In the genomic region with DNA sequence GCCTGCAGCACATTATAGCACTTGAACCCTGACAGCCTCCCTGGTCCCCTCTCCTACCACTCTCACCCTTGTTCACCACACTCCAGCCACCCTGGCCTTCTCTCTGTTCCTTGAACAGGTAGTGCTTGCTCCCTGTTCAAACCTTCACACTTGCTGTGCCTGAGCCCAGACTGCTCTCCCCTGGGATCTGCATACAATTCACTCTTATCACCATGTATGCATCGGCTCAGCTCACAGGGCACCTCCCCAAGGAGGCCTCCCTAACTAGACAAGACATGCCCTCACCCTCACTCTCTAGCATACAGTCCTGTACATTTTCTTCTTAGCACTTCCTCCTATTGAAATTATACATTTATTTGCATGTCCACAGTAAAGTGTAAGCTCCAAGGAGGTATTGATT, we compare ENCODE assay signal across 19 cellular contexts. TPM values are rescaled to one million over a fixed set of nuclear protein-coding genes. Genes with fewer than 3 reads are reported as not detected.
DNase-seq lines count a peak whose midpoint lies in the region; ATAC-seq and TF ChIP-seq lines count a peak whose summit lies in the region.
"Had no signal": no experiment of that assay in that cellular context is flagged by ENCODE, and none has a peak within 500 bp of the region (broad histone marks: within the 10 kb centered on the region; RNA-seq: fewer than 3 reads in every experiment).

No MANE protein-coding gene starts in this region.

- POLR2A ChIA-PET in HEK293T (lab: Yijun Ruan, JAX): no interaction called here

- H3K9ac ChIP-seq in BLaER1: no peak overlapping the region

- H3K4me1 ChIP-seq in BLaER1 (peaks cover 16% of the 10 kb centered on the region), esophagus squamous epithelium (peaks cover 0 to 26% (median 3%) of the 10 kb centered on the region in 3 donors), lower lobe of right lung (no peaks in the 10 kb centered on the region), SJCRH30 (no peaks in the 10 kb centered on the region)
- H3K4me1 ChIP-seq: right lobe of liver, transverse colon had no signal

- 0 out of 2 replicates have a peak overlapping the region, but pooled peaks have one; percentile 6 for H3K4me2 ChIP-seq in BLaER1

- no peaks in the 10 kb centered on the region for H3K9me3 ChIP-seq in BLaER1
- no peaks in the 10 kb centered on the region for H3K9me3 ChIP-seq in esophagus squamous epithelium
- H3K9me3 ChIP-seq in lower lobe of right lung: no peaks in the 10 kb centered on the region
- H3K9me3 ChIP-seq in SJCRH30 (replicated peaks): no peaks in the 10 kb centered on the region
- H3K9me3 ChIP-seq: right lobe of liver, transverse colon had no signal

- no peak for TF ChIP-seq POLR2A in esophagus squamous epithelium (IDR thresholded peaks at IDR 0.05)

- H4K20me1 ChIP-seq in BLaER1: no peaks in the 10 kb centered on the region

- H3K36me3 ChIP-seq in BLaER1 (no peaks in the 10 kb centered on the region), esophagus squamous epithelium (no peaks in the 10 kb centered on the region), lower lobe of right lung (no peaks in the 10 kb centered on the region), SJCRH30 (no peaks in the 10 kb centered on the region)
- H3K36me3 ChIP-seq: right lobe of liver, transverse colon had no signal

- CTCF ChIA-PET in HEK293T (lab: Yijun Ruan, JAX): no interaction called here

- H3K27me3 ChIP-seq in BLaER1 (no peaks in the 10 kb centered on the region), esophagus squamous epithelium (no peaks in the 10 kb centered on the region), lower lobe of right lung (ENCODE audit: low read depth) (no peaks in the 10 kb centered on the region), SJCRH30 (no peaks in the 10 kb centered on the region)
- H3K27me3 ChIP-seq: right lobe of liver, transverse colon had no signal

- 19 to 26% methylated on average over 1 of the region's 1 CpG for WGBS in esophagus squamous epithelium, 2 donors

- H3K4me3 ChIP-seq in BLaER1 (no peak overlapping the region), esophagus squamous epithelium (no peak overlapping the region), lower lobe of right lung (no peak overlapping the region), SJCRH30 (no peak overlapping the region)
- H3K4me3 ChIP-seq: right lobe of liver, transverse colon had no signal

- ATAC-seq in HG02759 (IDR thresholded peaks at IDR 0.05; ENCODE audit: unreplicated experiment): peak; percentile 53
- ATAC-seq in lower lobe of right lung: no peak
- ATAC-seq: right lobe of liver, Right ventricle myocardium inferior had no signal

- H3K27ac ChIP-seq in BLaER1: no peak overlapping the region
- peak overlapping the region in 3 of 4 donors; percentile 19 to 59 (median 44) for H3K27ac ChIP-seq in esophagus squamous epithelium
- H3K27ac ChIP-seq in lower lobe of right lung: no peak overlapping the region
- H3K27ac ChIP-seq in SJCRH30: no peak overlapping the region
- H3K27ac ChIP-seq: right lobe of liver, transverse colon had no signal

- DNase-seq in SK-N-DZ (ENCODE audit: low spot score) (peak; percentile 23), esophagus squamous epithelium (lab: John Stamatoyannopoulos, UW) (no peak), lower lobe of right lung (no peak), SJCRH30 (no peak), HEK293T (ENCODE audit: extremely low spot score) (no peak)
- DNase-seq in stimulated activated CD4-positive, alpha-beta T cell treated with anti-CD3 and anti-CD28 coated beads, Interleukin-4, amount 100 ng/mL, for 1 hour: no peak
- DNase-seq: activated CD4-positive, alpha-beta T cell treated with anti-CD3 and anti-CD28 coated beads, Interleukin-2, amount 10 ng/mL, durations not matched to agents 7 days and 5 days; activated CD8-positive, alpha-beta memory T cell treated with anti-CD3 and anti-CD28 coated beads, Interleukin-2, amount 50 U/mL, for 4 hours; activated gamma-delta T cell treated with Interleukin-2 at 50 U/mL for 16 hours; amygdala; CD4-positive, alpha-beta T cell; NCI-H446; right lobe of liver; stimulated activated naive CD4-positive, alpha-beta T cell treated with Interleukin-2 at 50 U/mL for 16 hours; T-cell; transverse colon had no signal

- TF ChIP-seq CTCF in esophagus squamous epithelium (IDR thresholded peaks at IDR 0.05) (no peak), lower lobe of right lung (IDR thresholded peaks at IDR 0.05) (no peak)

- intact Hi-C loops in esophagus squamous epithelium (cut with DNase I) (no loop called here), lower lobe of right lung (cut with DNase I) (no loop called here)

TF ChIP-seq in HEK293T, 16 proteins besides CTCF, POLR2A, EP300 and RAD21:
- no peak for TF ChIP-seq ELF4 (IDR thresholded peaks at IDR 0.05)
- TF ChIP-seq, protein P1, sequence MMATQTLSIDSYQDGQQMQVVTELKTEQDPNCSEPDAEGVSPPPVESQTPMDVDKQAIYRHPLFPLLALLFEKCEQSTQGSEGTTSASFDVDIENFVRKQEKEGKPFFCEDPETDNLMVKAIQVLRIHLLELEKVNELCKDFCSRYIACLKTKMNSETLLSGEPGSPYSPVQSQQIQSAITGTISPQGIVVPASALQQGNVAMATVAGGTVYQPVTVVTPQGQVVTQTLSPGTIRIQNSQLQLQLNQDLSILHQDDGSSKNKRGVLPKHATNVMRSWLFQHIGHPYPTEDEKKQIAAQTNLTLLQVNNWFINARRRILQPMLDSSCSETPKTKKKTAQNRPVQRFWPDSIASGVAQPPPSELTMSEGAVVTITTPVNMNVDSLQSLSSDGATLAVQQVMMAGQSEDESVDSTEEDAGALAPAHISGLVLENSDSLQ (IDR thresholded peaks at IDR 0.05): no peak
- TF ChIP-seq TARDBP (IDR thresholded peaks at IDR 0.05): no peak
- TF ChIP-seq FOXK2 (IDR thresholded peaks at IDR 0.05): no peak
- no peak for TF ChIP-seq L3MBTL2 (conservative IDR thresholded peaks at IDR 0.05)
- no peak for TF ChIP-seq BHLHE40 (IDR thresholded peaks at IDR 0.05; ENCODE audit: borderline replicate concordance)
- no peak for TF ChIP-seq FOXA1 (IDR thresholded peaks at IDR 0.05)
- TF ChIP-seq ARNT (IDR thresholded peaks at IDR 0.05): no peak
- no peak for TF ChIP-seq NFRKB (IDR thresholded peaks at IDR 0.05)
- no peak for TF ChIP-seq HDGF (IDR thresholded peaks at IDR 0.05; ENCODE audit: borderline replicate concordance)
- no peak for TF ChIP-seq FOXM1 (IDR thresholded peaks at IDR 0.05; ENCODE audit: borderline replicate concordance)
- no peak for TF ChIP-seq CTBP1 (IDR thresholded peaks at IDR 0.05; ENCODE audit: borderline replicate concordance)
- TF ChIP-seq SP1 (IDR thresholded peaks at IDR 0.05): no peak
- no peak for TF ChIP-seq ZNF384 (IDR thresholded peaks at IDR 0.05)
- TF ChIP-seq SUZ12 (IDR thresholded peaks at IDR 0.05): no peak
- TF ChIP-seq LEF1 (IDR thresholded peaks at IDR 0.05; ENCODE audit: borderline replicate concordance): no peak

RNA-seq across cellular contexts. Expression of gene FAM13C, which starts 59.3 kb away (rescaled TPM):
- polyA plus RNA-seq in SK-N-DZ (2014; cell fraction: cytosol; rRNA removed): 6.2 and 8.8 TPM in 2 replicates
- 5.5 and 7.0 TPM in 2 replicates for polyA plus RNA-seq in SK-N-DZ (2014; cell fraction: nucleus; rRNA removed)
- 10 to 100 TPM in 1 of 4 donors, 1 to 10 TPM in 3; 2.8 to 26.9 (median 7.1) TPM for total RNA-seq in esophagus squamous epithelium
- total RNA-seq in lower lobe of right lung: 13.9 TPM
- total RNA-seq in SJCRH30 (2014; rRNA removed; shearing (Covaris generic)): 0.91 and 1.1 TPM in 2 replicates
- total RNA-seq: activated CD4-positive, alpha-beta T cell treated with anti-CD3 and anti-CD28 coated beads, Interleukin-2, amount 10 ng/mL, durations not matched to agents 7 days and 5 days; CD4-positive, alpha-beta T cell; T-cell had no signal

Comparison
In these comparisons a context has a peak if more than half of its experiments do, and no peak if none do; other contexts are left out.
1. H3K27ac ChIP-seq: peak in esophagus squamous epithelium (3 of 4); none in BLaER1 (single experiment), lower lobe of right lung (single experiment) and SJCRH30 (single experiment).